In the genomic region with DNA sequence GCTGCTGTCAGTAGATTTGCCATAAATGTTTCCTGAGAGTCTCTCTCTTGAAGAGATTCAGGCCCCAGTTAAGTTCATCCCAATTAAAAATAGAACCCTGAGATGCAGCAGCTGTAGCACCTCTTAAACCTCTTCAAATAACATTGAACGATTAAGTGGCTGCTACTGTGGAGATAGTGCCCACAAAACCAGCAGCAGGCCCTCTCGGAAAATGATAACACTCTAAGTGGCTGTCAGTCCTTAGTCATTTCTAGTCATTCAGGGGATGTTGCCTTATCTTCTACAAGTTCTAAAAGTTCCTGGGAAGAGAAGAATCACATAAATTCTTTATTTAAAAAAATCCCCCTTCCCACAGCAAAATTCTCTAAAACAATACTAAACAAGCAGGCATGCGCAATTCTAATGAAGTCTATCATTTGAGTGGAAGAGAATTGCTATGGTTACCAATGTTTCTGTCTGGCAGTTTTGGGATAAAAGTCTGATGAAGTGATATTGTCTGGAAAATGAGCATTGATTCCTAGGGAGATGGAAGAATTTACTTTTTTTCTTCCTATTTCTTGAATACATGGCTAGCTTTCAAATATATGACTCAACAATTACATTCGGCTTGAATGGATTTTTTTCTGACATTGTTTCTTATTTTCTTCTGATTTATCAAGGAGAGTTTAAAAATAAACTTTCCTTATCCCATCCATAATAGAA, we compare ENCODE assay signal across 22 cellular contexts.
DNase-seq lines count a peak whose midpoint lies in the region; ATAC-seq and TF ChIP-seq lines count a peak whose summit lies in the region.
"Had no signal": no experiment of that assay in that cellular context is flagged by ENCODE, and none has a peak within 500 bp of the region (broad histone marks: within the 10 kb centered on the region; RNA-seq: fewer than 3 reads in every experiment).

No MANE protein-coding gene starts in this region.

- H3K4me3 Mint-ChIP-seq in Calu3 (ENCODE audit: low read depth, unreplicated experiment), result no peak overlapping the region
- H3K4me3 Mint-ChIP-seq: activated B cell treated with CpG ODN at 0.5 μM for 24 hours; activated CD4-positive, alpha-beta memory T cell treated with anti-CD3 and anti-CD28 coated beads, Interleukin-2, amount 10 ng/mL, durations not matched to agents 7 days and 5 days; activated T-cell treated with anti-CD3 and anti-CD28 coated beads, Interleukin-2, amount 50 U/mL, for 24 hours; natural killer cell; T-cell had no signal

- no peaks in the 10 kb centered on the region for H3K27me3 Mint-ChIP-seq in Calu3 (ENCODE audit: unreplicated experiment)
- H3K27me3 Mint-ChIP-seq: activated B cell treated with CpG ODN at 0.5 μM for 24 hours; activated CD4-positive, alpha-beta memory T cell treated with anti-CD3 and anti-CD28 coated beads, Interleukin-2, amount 10 ng/mL, durations not matched to agents 7 days and 5 days; activated T-cell treated with anti-CD3 and anti-CD28 coated beads, Interleukin-2, amount 50 U/mL, for 24 hours; T-cell had no signal

- DNase-seq in CMK (ENCODE audit: low read depth) (peak; percentile 30), LHCN-M2 (ENCODE audit: low read depth) (peak; percentile 9), ascending aorta (ENCODE audit: low spot score in 2 of 2) (no peak), heart right ventricle (no peak), coronary artery (ENCODE audit: low spot score) (no peak), Calu3 (no peak)
- DNase-seq in stimulated activated CD4-positive, alpha-beta T cell treated with anti-CD3 and anti-CD28 coated beads, Interleukin-2, amount 100 ng/mL, for 24 hours, result no peak
- no peak for DNase-seq in activated naive CD4-positive, alpha-beta T cell treated with anti-CD3 and anti-CD28 coated beads, Interleukin-2, amount 50 U/mL, for 16 hours
- DNase-seq: activated B cell treated with CpG ODN at 0.5 μM for 24 hours; activated CD4-positive, alpha-beta memory T cell treated with anti-CD3 and anti-CD28 coated beads, Interleukin-2, amount 10 ng/mL, durations not matched to agents 7 days and 5 days; activated T-cell treated with anti-CD3 and anti-CD28 coated beads, Interleukin-2, amount 50 U/mL, for 24 hours; central memory CD4-positive, alpha-beta T cell; effector memory CD4-positive, alpha-beta T cell; mammary epithelial cell; natural killer cell; NCI-H1105; stimulated activated CD4-positive, alpha-beta T cell treated with anti-CD3 and anti-CD28 coated beads, Interleukin-4, amount 100 ng/mL, for 4 hours; T-cell had no signal

- no peaks in the 10 kb centered on the region for H3K9me3 Mint-ChIP-seq in Calu3 (ENCODE audit: low read depth, unreplicated experiment)
- H3K9me3 Mint-ChIP-seq: activated B cell treated with CpG ODN at 0.5 μM for 24 hours; activated CD4-positive, alpha-beta memory T cell treated with anti-CD3 and anti-CD28 coated beads, Interleukin-2, amount 10 ng/mL, durations not matched to agents 7 days and 5 days; activated naive CD4-positive, alpha-beta T cell treated with anti-CD3 and anti-CD28 coated beads, Interleukin-2, amount 50 U/mL, for 72 hours; activated T-cell treated with anti-CD3 and anti-CD28 coated beads, Interleukin-2, amount 50 U/mL, for 24 hours; natural killer cell; T-cell had no signal

- TF ChIP-seq CTCF in ascending aorta (IDR thresholded peaks at IDR 0.05), result no peak
- TF ChIP-seq CTCF in heart right ventricle (IDR thresholded peaks at IDR 0.05), result no peak
- TF ChIP-seq CTCF in coronary artery (IDR thresholded peaks at IDR 0.05), result no peak
- TF ChIP-seq CTCF in Calu3 (IDR thresholded peaks at IDR 0.05; ENCODE audit: unreplicated experiment), result no peak

- no TSS peak for BruUV-seq in Calu3 (replicated peaks; lab: Mats Ljungman, UMichigan)

- H3K27ac Mint-ChIP-seq in Calu3 (ENCODE audit: unreplicated experiment), result no peak overlapping the region
- H3K27ac Mint-ChIP-seq: activated B cell treated with CpG ODN at 0.5 μM for 24 hours; activated CD4-positive, alpha-beta memory T cell treated with anti-CD3 and anti-CD28 coated beads, Interleukin-2, amount 10 ng/mL, durations not matched to agents 7 days and 5 days; activated naive CD4-positive, alpha-beta T cell treated with anti-CD3 and anti-CD28 coated beads, Interleukin-2, amount 50 U/mL, for 72 hours; activated T-cell treated with anti-CD3 and anti-CD28 coated beads, Interleukin-2, amount 50 U/mL, for 24 hours; natural killer cell; T-cell had no signal

- H3K36me3 Mint-ChIP-seq in Calu3 (ENCODE audit: insufficient read depth, unreplicated experiment), result no peaks in the 10 kb centered on the region
- H3K36me3 Mint-ChIP-seq: activated naive CD4-positive, alpha-beta T cell treated with anti-CD3 and anti-CD28 coated beads, Interleukin-2, amount 50 U/mL, for 72 hours; natural killer cell had no signal

- CTCF ChIA-PET in Calu3 (lab: Charles Lee), result no interaction called here

- no peaks in the 10 kb centered on the region for H3K36me3 ChIP-seq in ascending aorta
- peaks cover 0 to 3% (median 0%) of the 10 kb centered on the region in 9 donors for H3K36me3 ChIP-seq in heart right ventricle
- H3K36me3 ChIP-seq: vagina had no signal

- H3K4me1 Mint-ChIP-seq in Calu3 (ENCODE audit: low read depth, unreplicated experiment), result no peaks in the 10 kb centered on the region
- H3K4me1 Mint-ChIP-seq: activated B cell treated with CpG ODN at 0.5 μM for 24 hours; activated CD4-positive, alpha-beta memory T cell treated with anti-CD3 and anti-CD28 coated beads, Interleukin-2, amount 10 ng/mL, durations not matched to agents 7 days and 5 days; natural killer cell; T-cell had no signal

- H3K27me3 ChIP-seq in ascending aorta, result no peaks in the 10 kb centered on the region
- H3K27me3 ChIP-seq in heart right ventricle, result peaks cover 0 to 76% (median 33%) of the 10 kb centered on the region in 7 donors
- H3K27me3 ChIP-seq: hepatocyte, vagina had no signal

- H3K27ac ChIP-seq in ascending aorta, result peak overlapping the region; percentile 10 to 43
- no peak overlapping the region for H3K27ac ChIP-seq in heart right ventricle
- no peak overlapping the region for H3K27ac ChIP-seq in coronary artery
- H3K27ac ChIP-seq: hepatocyte, KMS-11, vagina had no signal

- intact Hi-C loops in ascending aorta (cut with DNase I), result no loop called here
- intact Hi-C loops in heart right ventricle (cut with DNase I), result no loop called here
- intact Hi-C loops in Calu3 (cut with micrococcal nuclease; ENCODE audit: unreplicated experiment), result no loop called here

- no peak overlapping the region for H3K4me3 ChIP-seq in ascending aorta
- no peak overlapping the region for H3K4me3 ChIP-seq in heart right ventricle
- H3K4me3 ChIP-seq in coronary artery, result no peak overlapping the region
- H3K4me3 ChIP-seq: hepatocyte, vagina had no signal

- ATAC-seq in heart right ventricle, result peak in 7 of 8 donors; percentile 51 to 91 (median 79)
- ATAC-seq: activated naive CD4-positive, alpha-beta T cell treated with anti-CD3 and anti-CD28 coated beads, Interleukin-2, amount 50 U/mL, for 72 hours; natural killer cell; T-cell had no signal

- WGBS in heart right ventricle, 2 donors, result 52 to 55% methylated on average over 4 of the region's 4 CpGs

- H3K4me1 ChIP-seq in ascending aorta, result peaks cover 0 to 5% of the 10 kb centered on the region in 2 donors
- H3K4me1 ChIP-seq in heart right ventricle, result peaks cover 0 to 3% (median 0%) of the 10 kb centered on the region in 9 donors
- H3K4me1 ChIP-seq: vagina had no signal

- no peaks in the 10 kb centered on the region for H3K9me3 ChIP-seq in ascending aorta
- H3K9me3 ChIP-seq in heart right ventricle, result no peaks in the 10 kb centered on the region
- H3K9me3 ChIP-seq: vagina had no signal

Comparison
In these comparisons a context has a peak if more than half of its experiments do, and no peak if none do; other contexts are left out.
1. DNase-seq: peak in CMK (single experiment) and LHCN-M2 (single experiment); none in ascending aorta (0 of 2), heart right ventricle (0 of 2), coronary artery (single experiment), Calu3 (single experiment), stimulated activated CD4-positive, alpha-beta T cell treated with anti-CD3 and anti-CD28 coated beads, Interleukin-2, amount 100 ng/mL, for 24 hours (0 of 2) and activated naive CD4-positive, alpha-beta T cell treated with anti-CD3 and anti-CD28 coated beads, Interleukin-2, amount 50 U/mL, for 16 hours (single experiment).
2. H3K27ac ChIP-seq: peak in ascending aorta (2 of 2); none in heart right ventricle (0 of 10) and coronary artery (0 of 2).